9 cellular contexts compared by ENCODE assay signal in genomic region chr16:15777533-15778203, GRCh38.
DNase-seq lines count a peak whose midpoint lies in the region; FAIRE-seq and TF ChIP-seq lines count a peak whose summit lies in the region.
"Had no signal": no experiment of that assay in that cellular context is flagged by ENCODE, and none has a peak within 500 bp of the region (broad histone marks: within the 10 kb centered on the region; RNA-seq: fewer than 3 reads in every experiment).

No MANE protein-coding gene starts in this region.

- H3K9me3 ChIP-seq in tibial artery: no peaks in the 10 kb centered on the region
- H3K9me3 ChIP-seq: pancreas had no signal

- intact Hi-C loops in tibial artery (cut with DNase I; ENCODE audit: low total_unique reads): no loop called here

- H3K27ac ChIP-seq in tibial artery: peak overlapping the region; percentile 74 to 76
- H3K27ac ChIP-seq: pancreas had no signal

- TF ChIP-seq CTCF in tibial artery (IDR thresholded peaks at IDR 0.05): no peak

- H3K27me3 ChIP-seq in tibial artery: no peaks in the 10 kb centered on the region
- H3K27me3 ChIP-seq: pancreas had no signal

- peaks cover 74 to 80% (median 79%) of the 10 kb centered on the region in 3 donors for H3K36me3 ChIP-seq in tibial artery
- H3K36me3 ChIP-seq: pancreas had no signal

- POLR2A ChIA-PET in HEK293T (lab: Yijun Ruan, JAX): interaction anchor here (1.1 kb wide), 1 partner anchor 111 kb away, joined by 4 read pairs; the partner anchor contains the start of gene CEP20

- DNase-seq in DMS153 treated with DMSO at 0.1 percent for 48 hours (lab: John Stamatoyannopoulos, UW; ENCODE audit: unreplicated experiment) (peak; percentile 1), HEK293T (ENCODE audit: extremely low spot score) (peak; percentile 62), OCI-M1 (lab: John Stamatoyannopoulos, UW) (peak; percentile 70), fibroblast of gingiva (ENCODE audit: low read depth) (peak; percentile 39), tibial artery (no peak), GM19239 (ENCODE audit: insufficient read length, low spot score) (no peak), cerebellum (ENCODE audit: low spot score) (no peak)
- no peak for DNase-seq in activated effector memory CD4-positive, alpha-beta T cell treated with Interleukin-2 at 50 U/mL for 16 hours
- DNase-seq: pancreas had no signal

- H3K4me1 ChIP-seq in tibial artery: peaks cover 0 to 88% (median 43%) of the 10 kb centered on the region in 4 donors
- H3K4me1 ChIP-seq: pancreas had no signal

- CTCF ChIA-PET in HEK293T (lab: Yijun Ruan, JAX): interaction anchor here (0.6 to 2.4 kb wide), 9 partner anchors 10 to 350 kb away, joined by 3 to 19 read pairs (median 4); no protein-coding TSS in a partner anchor

- no peak for FAIRE-seq in GM19239 (lab: Jason Lieb, UNC)
- FAIRE-seq: pancreas had no signal

- H3K4me3 ChIP-seq in tibial artery: no peak overlapping the region
- H3K4me3 ChIP-seq: pancreas had no signal

TF ChIP-seq in HEK293T, 16 proteins besides CTCF, POLR2A, EP300 and RAD21:
- no peak for TF ChIP-seq PKNOX1 (IDR thresholded peaks at IDR 0.05)
- TF ChIP-seq L3MBTL2 (conservative IDR thresholded peaks at IDR 0.05): peak; percentile 31; the same call in 1 of the 2 replicates
- no peak for TF ChIP-seq CTBP1 (IDR thresholded peaks at IDR 0.05; ENCODE audit: borderline replicate concordance)

Comparison
In these comparisons a context has a peak if more than half of its experiments do, and no peak if none do; other contexts are left out.
1. DNase-seq: peak in DMS153 treated with DMSO at 0.1 percent for 48 hours (single experiment), HEK293T (single experiment), OCI-M1 (single experiment) and fibroblast of gingiva (single experiment); none in tibial artery (0 of 2), GM19239 (single experiment), activated effector memory CD4-positive, alpha-beta T cell treated with Interleukin-2 at 50 U/mL for 16 hours (single experiment) and cerebellum (single experiment).